In genomic region chr11:86245369-86246292, GRCh38 we compare ENCODE assay signal across 8 cellular contexts. TPM values are rescaled to one million over a fixed set of nuclear protein-coding genes. Genes with fewer than 3 reads are reported as not detected.
DNase-seq lines count a peak whose midpoint lies in the region; ATAC-seq and TF ChIP-seq lines count a peak whose summit lies in the region.

No MANE protein-coding gene starts in this region.

- TF ChIP-seq CTCF in AG09309 (IDR thresholded peaks at IDR 0.05; ENCODE audit: control insufficient read depth, insufficient read depth, low read depth, low read length, missing control alignments), result no peak
- TF ChIP-seq CTCF in activated CD8-positive, alpha-beta T cell treated with anti-CD3 and anti-CD28 coated beads for 36 hours (IDR thresholded peaks at IDR 0.05), result no peak
- TF ChIP-seq CTCF in foreskin fibroblast (IDR thresholded peaks at IDR 0.05; ENCODE audit: low read depth, low read length), result no peak
- no peak for TF ChIP-seq CTCF in prostate gland (IDR thresholded peaks at IDR 0.05)

- no peaks in the 10 kb centered on the region for H3K9me3 Mint-ChIP-seq in activated CD8-positive, alpha-beta T cell treated with anti-CD3 and anti-CD28 coated beads for 36 hours

- intact Hi-C loops in activated CD8-positive, alpha-beta T cell treated with anti-CD3 and anti-CD28 coated beads for 36 hours (cut with micrococcal nuclease), result loop anchor here (5.0 kb wide), 1 partner anchor 42 kb away; no protein-coding TSS in a partner anchor
- intact Hi-C loops in prostate gland (cut with DNase I), result loop anchor here (5.0 kb wide), 1 partner anchor 57 kb away; the partner anchor contains the start of gene HIKESHI

- DNase-seq in AG09309 (ENCODE audit: low read depth) (no peak), Kasumi-1 (lab: John Stamatoyannopoulos, UW) (peak; percentile 35 to 55), foreskin fibroblast (peak in 1 of 2 donors; percentile 34), prostate gland (ENCODE audit: low spot score) (no peak), cerebellum (ENCODE audit: low spot score) (no peak), GF-D8 (lab: John Stamatoyannopoulos, UW) (no peak)
- peak; percentile 53 for DNase-seq in activated CD8-positive, alpha-beta T cell treated with anti-CD3 and anti-CD28 coated beads for 36 hours

- no peak overlapping the region for H3K4me3 Mint-ChIP-seq in activated CD8-positive, alpha-beta T cell treated with anti-CD3 and anti-CD28 coated beads for 36 hours

- peaks cover 34% of the 10 kb centered on the region for H3K4me1 Mint-ChIP-seq in activated CD8-positive, alpha-beta T cell treated with anti-CD3 and anti-CD28 coated beads for 36 hours (ENCODE audit: low read depth)

- whole genome bisulfite sequencing in prostate gland, result 2% methylated on average over 38 of the region's 38 CpGs

- ATAC-seq in GM19395 (IDR thresholded peaks at IDR 0.05; ENCODE audit: unreplicated experiment), result peak; percentile 14
- ATAC-seq in activated CD8-positive, alpha-beta T cell treated with anti-CD3 and anti-CD28 coated beads for 36 hours, result peak; percentile 26

- no peaks in the 10 kb centered on the region for H3K4me1 ChIP-seq in prostate gland (replicated peaks)

- H3K4me3 ChIP-seq in AG09309 (ENCODE audit: control insufficient read depth, low read depth, low read length) (peak overlapping the region; percentile 98), foreskin fibroblast (ENCODE audit: low read depth in 1 of 2, low read length in 2 of 2) (peak overlapping the region; percentile 75 to 93), prostate gland (peak overlapping the region; percentile 89 to 91)

- no peak overlapping the region for H3K27ac Mint-ChIP-seq in activated CD8-positive, alpha-beta T cell treated with anti-CD3 and anti-CD28 coated beads for 36 hours

- H3K27me3 ChIP-seq in prostate gland (replicated peaks; ENCODE audit: insufficient read depth), result no peaks in the 10 kb centered on the region

- no peak for TF ChIP-seq POLR2A in prostate gland (IDR thresholded peaks at IDR 0.05)

- POLR2A ChIA-PET in activated CD8-positive, alpha-beta T cell treated with anti-CD3 and anti-CD28 coated beads for 36 hours (lab: Charles Lee), result interaction anchor here (0.7 to 3.9 kb wide), 16 partner anchors 10 to 617 kb away, joined by 3 to 37 read pairs (median 4); partner anchors contain the start of genes PICALM and TMEM126B

- H3K27ac ChIP-seq in prostate gland, result peak overlapping the region; percentile 98 to 99

- H3K27me3 Mint-ChIP-seq in activated CD8-positive, alpha-beta T cell treated with anti-CD3 and anti-CD28 coated beads for 36 hours, result no peaks in the 10 kb centered on the region

- H3K36me3 Mint-ChIP-seq in activated CD8-positive, alpha-beta T cell treated with anti-CD3 and anti-CD28 coated beads for 36 hours (ENCODE audit: low read depth), result peaks cover 26% of the 10 kb centered on the region

- no peaks in the 10 kb centered on the region for H3K36me3 ChIP-seq in prostate gland

- no peaks in the 10 kb centered on the region for H3K9me3 ChIP-seq in prostate gland

- CTCF ChIA-PET in activated CD8-positive, alpha-beta T cell treated with anti-CD3 and anti-CD28 coated beads for 36 hours (lab: Charles Lee), result interaction anchor here (1.6 to 2.6 kb wide), 4 partner anchors 15 to 204 kb away, joined by 6 to 11 read pairs (median 8); no protein-coding TSS in a partner anchor

RNA-seq across cellular contexts. Expression of gene EED, which starts 1.1 kb away (rescaled TPM):
- 100 to 1,000 TPM; 114 to 117 TPM for total RNA-seq in activated CD8-positive, alpha-beta T cell treated with anti-CD3 and anti-CD28 coated beads for 36 hours
- total RNA-seq in prostate gland (10 to 100 TPM; 18.1 to 20.9 TPM), cerebellum (34.3 TPM)

RNA-seq across cellular contexts. Expression of gene HIKESHI, which starts 56.4 kb away (rescaled TPM):
- total RNA-seq in activated CD8-positive, alpha-beta T cell treated with anti-CD3 and anti-CD28 coated beads for 36 hours, result 10 to 100 TPM; 59.6 to 60.5 TPM
- total RNA-seq in prostate gland (10 to 100 TPM; 29.4 to 38.9 TPM), cerebellum (39.4 TPM)

Comparison
In these comparisons a context has a peak if more than half of its experiments do, and no peak if none do; other contexts are left out.
1. DNase-seq: peak in Kasumi-1 (2 of 2) and activated CD8-positive, alpha-beta T cell treated with anti-CD3 and anti-CD28 coated beads for 36 hours (single experiment); none in AG09309 (single experiment), prostate gland (single experiment), cerebellum (single experiment) and GF-D8 (single experiment).
2. Peak in every context shown above with its lines, with median percentiles within 50 percentile points of each other: H3K4me3 ChIP-seq.